In the genomic region with DNA sequence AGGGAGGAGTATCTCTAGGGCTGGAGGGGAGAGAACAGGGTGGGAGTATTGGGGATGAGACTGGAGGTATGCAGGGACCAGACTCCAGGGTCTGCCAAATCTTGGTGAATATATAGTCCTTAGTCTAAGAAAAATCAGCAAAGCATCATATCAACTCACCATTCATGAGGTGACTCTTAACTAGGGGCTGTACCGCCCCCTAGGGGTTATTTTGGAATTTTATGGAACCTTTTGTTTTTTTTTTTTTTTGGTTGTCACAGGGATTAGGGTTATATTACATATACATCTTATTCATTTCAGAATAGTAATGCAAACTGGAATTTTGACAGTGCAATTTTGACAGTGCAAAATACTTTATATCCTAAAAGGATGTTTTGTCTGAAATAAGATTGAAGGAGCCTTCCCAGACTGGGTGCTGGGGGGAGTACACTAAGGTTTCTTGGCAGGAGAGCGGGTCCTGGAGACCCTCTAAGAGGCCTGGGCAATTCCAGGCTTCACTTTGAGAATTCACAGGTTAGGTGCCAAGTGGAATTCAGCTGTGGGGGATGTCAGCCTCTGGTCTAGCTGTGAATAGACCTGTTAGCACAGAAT, we compare ENCODE assay signal across 8 cellular contexts. TPM values are rescaled to one million over a fixed set of nuclear protein-coding genes. Genes with fewer than 3 reads are reported as not detected.
DNase-seq lines count a peak whose midpoint lies in the region; ATAC-seq and TF ChIP-seq lines count a peak whose summit lies in the region.

No MANE protein-coding gene starts in this region.

- H3K9ac ChIP-seq in GM23248 = no peak overlapping the region

- peak overlapping the region; percentile 81 for H3K4me3 Mint-ChIP-seq in dendritic cell treated with granulocyte-macrophage colony-stimulating factor and Interleukin-4, amounts not matched to agents 40 ng/mL and 50 ng/mL, for 4 days
- peak overlapping the region in 7 of 10 donors; percentile 4 to 68 (median 22) for H3K4me3 Mint-ChIP-seq in naive thymus-derived CD8-positive, alpha-beta T cell

- H2AFZ ChIP-seq in GM23248 = no peak overlapping the region

- H3K4me3 ChIP-seq in GM23248 (no peak overlapping the region), RWPE2 (ENCODE audit: severe bottlenecking) (no peak overlapping the region)

- H3K79me2 ChIP-seq in GM23248 (ENCODE audit: insufficient read depth) = peaks cover 29% of the 10 kb centered on the region

- H3K4me1 ChIP-seq in GM23248 (ENCODE audit: insufficient read depth) (peaks cover 5% of the 10 kb centered on the region), RWPE2 (ENCODE audit: insufficient read depth, poor library complexity, severe bottlenecking) (peaks cover 4% of the 10 kb centered on the region)

- H3K36me3 ChIP-seq in GM23248 (ENCODE audit: low read depth) = no peaks in the 10 kb centered on the region
- no peaks in the 10 kb centered on the region for H3K36me3 ChIP-seq in RWPE2 (ENCODE audit: low read depth)

- H3F3A ChIP-seq in GM23248 (ENCODE audit: insufficient read depth) = peaks cover 13% of the 10 kb centered on the region; the same call in 1 of the 2 replicates

- peaks cover 22% of the 10 kb centered on the region for H3K36me3 Mint-ChIP-seq in dendritic cell treated with granulocyte-macrophage colony-stimulating factor and Interleukin-4, amounts not matched to agents 40 ng/mL and 50 ng/mL, for 4 days (ENCODE audit: low read depth)
- peaks cover 0 to 2% (median 0%) of the 10 kb centered on the region in 3 donors for H3K36me3 Mint-ChIP-seq in naive thymus-derived CD8-positive, alpha-beta T cell

- no peaks in the 10 kb centered on the region for H3K9me3 Mint-ChIP-seq in dendritic cell treated with granulocyte-macrophage colony-stimulating factor and Interleukin-4, amounts not matched to agents 40 ng/mL and 50 ng/mL, for 4 days
- H3K9me3 Mint-ChIP-seq in naive thymus-derived CD8-positive, alpha-beta T cell = no peaks in the 10 kb centered on the region

- no peaks in the 10 kb centered on the region for H3K27me3 Mint-ChIP-seq in dendritic cell treated with granulocyte-macrophage colony-stimulating factor and Interleukin-4, amounts not matched to agents 40 ng/mL and 50 ng/mL, for 4 days
- no peaks in the 10 kb centered on the region for H3K27me3 Mint-ChIP-seq in naive thymus-derived CD8-positive, alpha-beta T cell

- DNase-seq in DMS79 treated with DMSO at 0.1 percent for 48 hours (lab: John Stamatoyannopoulos, UW) = peak; percentile 28
- no peak for DNase-seq in DMS79 (lab: John Stamatoyannopoulos, UW)
- peak; percentile 72 for DNase-seq in GM23248
- no peak for DNase-seq in RWPE2 (ENCODE audit: low spot score)
- DNase-seq in naive thymus-derived CD8-positive, alpha-beta T cell = peak in 8 of 10 donors; percentile 40 to 75 (median 64)
- DNase-seq in posterior cingulate gyrus = no peak

- WGBS in GM23248 (ENCODE audit: low coverage in 1 of 2, low lambda C conversion rate in 2 of 2, missing lambda C conversion rate in 2 of 2), 2 experiments = 50% methylated on average over 2 of the region's 2 CpGs

- in situ Hi-C loops in GM23248 (cut with MboI) = loop anchor here (25.0 kb wide), 1 partner anchor 263 kb away; no protein-coding TSS in a partner anchor

- no peaks in the 10 kb centered on the region for H3K9me2 ChIP-seq in GM23248 (ENCODE audit: insufficient read depth)

- POLR2A ChIA-PET in naive thymus-derived CD8-positive, alpha-beta T cell (lab: Charles Lee) = interaction anchor here (0.6 to 7.9 kb wide), 8 partner anchors 8 to 280 kb away, joined by 3 to 52 read pairs (median 10); partner anchors contain the start of gene CMTM7

- no peak overlapping the region for H3K4me2 ChIP-seq in GM23248 (ENCODE audit: unreplicated experiment)

- H3K9me3 ChIP-seq in GM23248 (ENCODE audit: low read depth) (no peaks in the 10 kb centered on the region), RWPE2 (ENCODE audit: severe bottlenecking) (no peaks in the 10 kb centered on the region)

- no peaks in the 10 kb centered on the region for H4K20me1 ChIP-seq in GM23248 (ENCODE audit: insufficient read depth)

- intact Hi-C loops in dendritic cell treated with granulocyte-macrophage colony-stimulating factor and Interleukin-4, amounts not matched to agents 40 ng/mL and 50 ng/mL, for 4 days (cut with micrococcal nuclease) = loop anchor here (1.0 to 10.0 kb wide), 2 partner anchors 24 to 176 kb away; partner anchors contain the start of gene DYNC1LI1
- intact Hi-C loops in posterior cingulate gyrus (cut with DNase I) = loop anchor here (5.0 kb wide), 1 partner anchor 102 kb away; no protein-coding TSS in a partner anchor

- ATAC-seq in RWPE2 (ENCODE audit: low read depth) = no peak
- ATAC-seq in naive thymus-derived CD8-positive, alpha-beta T cell = peak; percentile 32 to 47
- no peak for ATAC-seq in GM19452 (IDR thresholded peaks at IDR 0.05; ENCODE audit: unreplicated experiment)

- peaks cover 88% of the 10 kb centered on the region for H3K4me1 Mint-ChIP-seq in dendritic cell treated with granulocyte-macrophage colony-stimulating factor and Interleukin-4, amounts not matched to agents 40 ng/mL and 50 ng/mL, for 4 days (ENCODE audit: low read depth)
- H3K4me1 Mint-ChIP-seq in naive thymus-derived CD8-positive, alpha-beta T cell = peaks cover 39 to 84% (median 82%) of the 10 kb centered on the region in 4 donors

- peak; percentile 57 for TF ChIP-seq CTCF in RWPE2 (IDR thresholded peaks at IDR 0.05; ENCODE audit: poor library complexity, severe bottlenecking)

- H3K27me3 ChIP-seq in GM23248 (replicated peaks; ENCODE audit: insufficient read depth) (no peaks in the 10 kb centered on the region), RWPE2 (ENCODE audit: insufficient read depth, poor library complexity, severe bottlenecking) (no peaks in the 10 kb centered on the region)

- H3K27ac Mint-ChIP-seq in dendritic cell treated with granulocyte-macrophage colony-stimulating factor and Interleukin-4, amounts not matched to agents 40 ng/mL and 50 ng/mL, for 4 days = peak overlapping the region; percentile 98
- peak overlapping the region; percentile 78 to 100 (median 86) for H3K27ac Mint-ChIP-seq in naive thymus-derived CD8-positive, alpha-beta T cell

- H3K27ac ChIP-seq in GM23248 (no peak overlapping the region), RWPE2 (ENCODE audit: poor library complexity, severe bottlenecking) (no peak overlapping the region)

RNA-seq across cellular contexts. Expression of gene CMTM7, which starts 7.5 kb away (rescaled TPM):
- total RNA-seq in GM23248 (2014; rRNA removed; shearing (Covaris generic)) = 6.3 and 7.1 TPM in 2 replicates
- 21.5 and 23.0 TPM in 2 replicates for polyA plus RNA-seq in GM23248 (2016; fragmentation: Nextera tagmentation; extraction: Ambion mirVana)
- total RNA-seq in naive thymus-derived CD8-positive, alpha-beta T cell = 10 to 100 TPM; 46.4 to 48.8 TPM
- polyA plus RNA-seq in naive thymus-derived CD8-positive, alpha-beta T cell = 100 to 1,000 TPM in 1 of 3 donors, 10 to 100 TPM in 2; 67.4 to 122 (median 98.5) TPM

Comparison
In these comparisons a context has a peak if more than half of its experiments do, and no peak if none do; other contexts are left out.
1. DNase-seq: peak in DMS79 treated with DMSO at 0.1 percent for 48 hours (single experiment), GM23248 (single experiment) and naive thymus-derived CD8-positive, alpha-beta T cell (8 of 10); none in DMS79 (single experiment), RWPE2 (single experiment) and posterior cingulate gyrus (0 of 10).
2. ATAC-seq: peak in naive thymus-derived CD8-positive, alpha-beta T cell (2 of 2); none in RWPE2 (single experiment) and GM19452 (single experiment).